ENCODE assay signal across 13 cellular contexts in the genomic region with DNA sequence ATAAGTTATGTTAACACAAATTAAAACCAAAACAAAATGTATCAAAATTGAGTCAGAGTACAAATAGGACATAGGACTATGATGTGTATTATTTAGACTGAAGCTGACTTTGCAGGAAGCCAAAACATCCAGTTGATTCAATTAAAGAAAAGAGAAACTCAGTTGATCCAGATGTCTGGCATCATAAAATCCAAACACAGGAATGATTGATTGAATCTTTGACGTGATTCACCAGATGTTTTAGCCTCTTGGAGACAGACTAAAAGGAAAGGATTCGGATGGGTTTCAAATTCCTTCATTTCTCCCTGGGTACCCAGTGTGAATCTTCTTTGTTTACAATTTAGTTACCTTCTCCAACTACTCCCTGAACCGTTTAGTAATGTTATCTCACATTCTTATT.
"Had no signal": no experiment of that assay in that cellular context is flagged by ENCODE, and none has a peak within 500 bp of the region (broad histone marks: within the 10 kb centered on the region; RNA-seq: fewer than 3 reads in every experiment).

No MANE protein-coding gene starts in this region.

- H3K27ac ChIP-seq: coronary artery had no signal

- DNase-seq: activated CD4-positive, alpha-beta T cell treated with anti-CD3 and anti-CD28 coated beads, Interleukin-2, amount 10 ng/mL, durations not matched to agents 24 days and 14 days; activated CD4-positive, CD25-positive, alpha-beta regulatory T cell; activated CD8-positive, alpha-beta T cell treated with anti-CD3 and anti-CD28 coated beads for 36 hours; activated naive CD4-positive, alpha-beta T cell treated with anti-CD3 and anti-CD28 coated beads for 36 hours; activated T-cell treated with anti-CD3 and anti-CD28 coated beads, Interleukin-2, amount 50 U/mL, for 1 hour; aorta; erythroblast; retina; stimulated activated CD4-positive, alpha-beta T cell treated with anti-CD3 and anti-CD28 coated beads, Interleukin-2, amount 100 ng/mL, for 48 hours; stimulated activated naive CD8-positive, alpha-beta T cell treated with anti-CD3 and anti-CD28 coated beads, Interleukin-15, amount 100 ng/mL, for 72 hours; T1000; trophoblast cell had no signal

- H3K4me3 ChIP-seq: coronary artery had no signal
